8 cellular contexts compared by ENCODE assay signal in the genomic region with DNA sequence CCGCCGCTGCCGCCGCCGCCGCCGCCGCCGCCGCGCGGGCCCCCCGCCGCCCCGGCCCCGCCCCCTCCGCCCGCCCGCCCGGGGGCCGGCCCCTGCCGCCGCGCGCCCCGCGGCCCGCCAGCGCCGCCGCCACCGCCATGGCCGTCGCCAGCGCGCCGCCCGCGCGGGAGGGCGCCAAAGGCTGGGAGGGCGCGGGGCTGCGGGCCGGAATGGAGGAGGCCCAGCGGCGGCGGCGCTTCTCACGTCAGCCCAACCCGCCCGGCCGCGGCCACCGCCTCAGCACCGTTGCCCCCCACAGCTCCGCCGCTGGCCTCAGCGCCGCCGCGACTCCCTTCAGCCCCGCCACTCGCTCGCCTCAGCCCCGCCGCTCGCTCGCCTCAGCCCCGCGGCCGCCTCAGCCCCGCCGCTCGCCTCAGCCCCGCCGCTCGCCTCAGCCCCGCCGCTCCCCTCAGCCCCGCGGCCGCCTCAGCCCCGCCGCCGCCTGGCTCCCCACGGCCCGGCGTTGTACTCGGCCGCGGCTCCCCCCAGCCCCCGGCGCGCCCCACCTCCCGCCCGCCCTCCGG. TPM values are rescaled to one million over a fixed set of nuclear protein-coding genes. Genes with fewer than 3 reads are reported as not detected.
DNase-seq lines count a peak whose midpoint lies in the region; ATAC-seq and TF ChIP-seq lines count a peak whose summit lies in the region.

PHF10 (minus strand) TSS at position 510 of the 563 bp plus-strand sequence. CDS start 569 bp downstream, outside the sequence.

- H3K4me3 ChIP-seq in foreskin fibroblast (ENCODE audit: low read depth in 1 of 2, low read length in 2 of 2) (peak within 1 kb of the TSS; percentile 59 to 93), upper lobe of left lung (peak within 1 kb of the TSS; percentile 55 to 93 (median 85))

- peaks cover 75% of the 10 kb centered on the region for H3K4me1 Mint-ChIP-seq in neural crest cell

- H3K27me3 ChIP-seq in upper lobe of left lung = no peaks in the 10 kb centered on the region

- peak within 1 kb of the TSS; percentile 96 for H3K4me3 Mint-ChIP-seq in neural crest cell

- peak within 1 kb of the TSS; percentile 99 for H3K27ac Mint-ChIP-seq in neural crest cell (ENCODE audit: unreplicated experiment)

- no peak for TF ChIP-seq CTCF in foreskin fibroblast (IDR thresholded peaks at IDR 0.05; ENCODE audit: low read depth, low read length)
- no peak for TF ChIP-seq CTCF in neural crest cell (conservative IDR thresholded peaks at IDR 0.05)
- TF ChIP-seq CTCF in upper lobe of left lung (IDR thresholded peaks at IDR 0.05) = peak in 1 of 6 experiments; percentile 7

- 1% methylated on average over 24 of the region's 98 CpGs; no CpG with 5 or more reads in 1 of the 2 donors for WGBS in upper lobe of left lung, 2 donors

- peaks cover 11 to 35% (median 18%) of the 10 kb centered on the region in 4 donors for H3K4me1 ChIP-seq in upper lobe of left lung

- peaks cover 2% of the 10 kb centered on the region for H3K36me3 Mint-ChIP-seq in neural crest cell (ENCODE audit: low read depth)

- no peak for TF ChIP-seq EP300 in upper lobe of left lung (IDR thresholded peaks at IDR 0.05)

- H3K9me3 ChIP-seq in upper lobe of left lung = no peaks in the 10 kb centered on the region

- H3K9me3 Mint-ChIP-seq in neural crest cell = no peaks in the 10 kb centered on the region

- H3K27me3 Mint-ChIP-seq in neural crest cell (ENCODE audit: low read depth) = peaks cover 3% of the 10 kb centered on the region

- peak in 2 of 3 experiments; percentile 53 to 81 for DNase-seq in NCI-H1417 (lab: John Stamatoyannopoulos, UW)
- DNase-seq in NCI-H1417 treated with DMSO at 0.1 percent for 48 hours (lab: John Stamatoyannopoulos, UW) = no peak
- DNase-seq in NCI-H460 (ENCODE audit: extremely low read depth, low read depth) = peak; percentile 12
- DNase-seq in activated T-helper 1 cell treated with anti-CD3 and anti-CD28 coated beads, Interleukin-2, amount 50 U/mL, for 16 hours (ENCODE audit: low read depth in 1 of 2, low spot score in 1 of 2) = peak; percentile 10 to 41
- DNase-seq in foreskin fibroblast = peak in 1 of 2 donors; percentile 62
- DNase-seq in neural crest cell (ENCODE audit: low read depth, low spot score) = peak; percentile 34
- peak; percentile 49 to 91 for DNase-seq in upper lobe of left lung

- TF ChIP-seq POLR2A in upper lobe of left lung (IDR thresholded peaks at IDR 0.05) = no peak

- ATAC-seq in HG02642 (IDR thresholded peaks at IDR 0.05; ENCODE audit: poor library complexity, unreplicated experiment) (peak; percentile 54), upper lobe of left lung (ENCODE audit: low FRiP score in 2 of 2) (peak; percentile 17 to 49)

- no peaks in the 10 kb centered on the region for H3K36me3 ChIP-seq in upper lobe of left lung

- H3K27ac ChIP-seq in upper lobe of left lung = peak within 1 kb of the TSS; percentile 91 to 97 (median 92)

RNA-seq across cellular contexts. Expression of gene PHF10, which starts in this region (rescaled TPM):
- total RNA-seq in NCI-H460 (2014; rRNA removed; shearing (Covaris generic)) = 25.4 and 29.8 TPM in 2 replicates
- polyA plus RNA-seq in NCI-H460 (2014; cell fraction: nucleus; rRNA removed) = 37.3 and 39.6 TPM in 2 replicates
- total RNA-seq in neural crest cell (83.9 and 85.9 TPM in 2 replicates), upper lobe of left lung (10 to 100 TPM; 30.0 to 79.2 (median 42.4) TPM)
